In genomic region chr10:16280595-16280994, GRCh38 we compare ENCODE assay signal across 22 cellular contexts.
"Had no signal": no experiment of that assay in that cellular context is flagged by ENCODE, and none has a peak within 500 bp of the region (broad histone marks: within the 10 kb centered on the region; RNA-seq: fewer than 3 reads in every experiment).

No MANE protein-coding gene starts in this region.

- DNase-seq: activated CD4-positive, alpha-beta T cell treated with anti-CD3 and anti-CD28 coated beads for 4 hours; activated CD8-positive, alpha-beta memory T cell treated with anti-CD3 and anti-CD28 coated beads, Interleukin-2, amount 50 U/mL, for 4 hours; activated CD8-positive, alpha-beta T cell treated with anti-CD3 and anti-CD28 coated beads for 36 hours; activated gamma-delta T cell treated with Interleukin-2 at 50 U/mL for 16 hours; activated naive CD4-positive, alpha-beta T cell treated with anti-CD3 and anti-CD28 coated beads, Interleukin-2, amount 50 U/mL, for 16 hours; activated naive CD8-positive, alpha-beta T cell treated with anti-CD3 and anti-CD28 coated beads, Interleukin-2, amount 10 ng/mL, durations not matched to agents 7 days and 5 days; activated T-cell treated with anti-CD3 and anti-CD28 coated beads, Interleukin-2, amount 50 U/mL, for 72 hours; adrenal gland; aorta; Karpas-422; MM.1S; NCI-H1105; NCI-H1436; NCI-H1694 treated with DMSO at 0.1 percent for 48 hours; NCI-H2029 treated with DMSO at 0.1 percent for 48 hours; NCI-H446; NCI-H524; Peyer's patch; SIG-M5; T-helper 1 cell had no signal

- H3K9me3 ChIP-seq: adrenal gland, breast epithelium, Peyer's patch had no signal

- H3K27me3 ChIP-seq: adrenal gland, breast epithelium, Peyer's patch had no signal

- H3K4me3 ChIP-seq: adrenal gland, breast epithelium, K562, Peyer's patch had no signal

- H3K27ac ChIP-seq: adrenal gland, breast epithelium, Peyer's patch had no signal

- H3K36me3 ChIP-seq: adrenal gland, breast epithelium, Peyer's patch had no signal

- H3K4me1 ChIP-seq: adrenal gland, breast epithelium, Peyer's patch had no signal

- FAIRE-seq: K562 had no signal
